Comparison of ENCODE assay signal across 14 cellular contexts in genomic region chr17:30421592-30421991, GRCh38. TPM values are rescaled to one million over a fixed set of nuclear protein-coding genes. Genes with fewer than 3 reads are reported as not detected.
DNase-seq lines count a peak whose midpoint lies in the region; TF ChIP-seq lines count a peak whose summit lies in the region.
"Had no signal": no experiment of that assay in that cellular context is flagged by ENCODE, and none has a peak within 500 bp of the region (broad histone marks: within the 10 kb centered on the region; RNA-seq: fewer than 3 reads in every experiment).

No MANE protein-coding gene starts in this region.

- H3K36me3 ChIP-seq in adipocyte (ENCODE audit: control insufficient read depth, insufficient read depth, low read length, severe bottlenecking): peaks cover 27% of the 10 kb centered on the region

- DNase-seq in EH (ENCODE audit: low read depth) (peak; percentile 21), adipocyte (ENCODE audit: low read depth) (peak; percentile 31), fibroblast of villous mesenchyme (ENCODE audit: low read depth) (peak; percentile 57), DMS53 (lab: John Stamatoyannopoulos, UW) (no peak), NCI-H2081 treated with DMSO at 0.1 percent for 48 hours (lab: John Stamatoyannopoulos, UW) (no peak), substantia nigra (lab: John Stamatoyannopoulos, UW) (no peak)
- DNase-seq in stimulated activated CD4-positive, alpha-beta T cell treated with anti-CD3 and anti-CD28 coated beads, Interleukin-4, amount 100 ng/mL, for 4 hours: no peak
- DNase-seq: CD4-positive, CD25-positive, alpha-beta regulatory T cell; DMS153; H7; KG1 had no signal

- H3K9me3 ChIP-seq in adipocyte (ENCODE audit: control insufficient read depth, low read length): no peaks in the 10 kb centered on the region
- H3K9me3 ChIP-seq: BLaER1 treated with 17β-estradiol and CSF1 and Interleukin-3, amounts not matched to agents 10 nM and 100 nM had no signal

- H3K4me3 ChIP-seq in adipocyte (ENCODE audit: low read length): no peak overlapping the region
- no peak overlapping the region for H3K4me3 ChIP-seq in fibroblast of villous mesenchyme (ENCODE audit: low read depth, low read length)
- H3K4me3 ChIP-seq: BLaER1 treated with 17β-estradiol and CSF1 and Interleukin-3, amounts not matched to agents 10 nM and 100 nM; GM12878; GM23338 had no signal

- no peak overlapping the region for H3K9ac ChIP-seq in adipocyte (ENCODE audit: low read length)
- H3K9ac ChIP-seq: BLaER1 treated with 17β-estradiol and CSF1 and Interleukin-3, amounts not matched to agents 10 nM and 100 nM had no signal

- H3K4me1 ChIP-seq in adipocyte (ENCODE audit: control insufficient read depth, insufficient read depth, low read length): peaks cover 3% of the 10 kb centered on the region
- H3K4me1 ChIP-seq: BLaER1 treated with 17β-estradiol and CSF1 and Interleukin-3, amounts not matched to agents 10 nM and 100 nM had no signal

- no peaks in the 10 kb centered on the region for H3K27me3 ChIP-seq in adipocyte (replicated peaks; ENCODE audit: control insufficient read depth, insufficient read depth, low read length)
- H3K27me3 ChIP-seq: BLaER1 treated with 17β-estradiol and CSF1 and Interleukin-3, amounts not matched to agents 10 nM and 100 nM had no signal

- no peak for TF ChIP-seq CTCF in fibroblast of villous mesenchyme (IDR thresholded peaks at IDR 0.05; ENCODE audit: insufficient read depth, low read depth, low read length)

- no peak overlapping the region for H3K27ac ChIP-seq in substantia nigra (ENCODE audit: low read depth, low read length, poor library complexity, severe bottlenecking)
- H3K27ac ChIP-seq: BLaER1 treated with 17β-estradiol and CSF1 and Interleukin-3, amounts not matched to agents 10 nM and 100 nM had no signal

RNA-seq across cellular contexts. Expression of gene CPD, which starts 42.9 kb away (rescaled TPM):
- total RNA-seq in fibroblast of villous mesenchyme: 116 and 177 TPM in 2 replicates

RNA-seq across cellular contexts. Expression of gene GOSR1, which starts 55.6 kb away (rescaled TPM):
- total RNA-seq in fibroblast of villous mesenchyme: 17.7 and 35.0 TPM in 2 replicates

Comparison
In these comparisons a context has a peak if more than half of its experiments do, and no peak if none do; other contexts are left out.
1. DNase-seq: peak in EH (single experiment), adipocyte (single experiment) and fibroblast of villous mesenchyme (single experiment); none in DMS53 (single experiment), NCI-H2081 treated with DMSO at 0.1 percent for 48 hours (single experiment), stimulated activated CD4-positive, alpha-beta T cell treated with anti-CD3 and anti-CD28 coated beads, Interleukin-4, amount 100 ng/mL, for 4 hours (0 of 2) and substantia nigra (0 of 49).